ENCODE assay signal across 18 cellular contexts in the genomic region with DNA sequence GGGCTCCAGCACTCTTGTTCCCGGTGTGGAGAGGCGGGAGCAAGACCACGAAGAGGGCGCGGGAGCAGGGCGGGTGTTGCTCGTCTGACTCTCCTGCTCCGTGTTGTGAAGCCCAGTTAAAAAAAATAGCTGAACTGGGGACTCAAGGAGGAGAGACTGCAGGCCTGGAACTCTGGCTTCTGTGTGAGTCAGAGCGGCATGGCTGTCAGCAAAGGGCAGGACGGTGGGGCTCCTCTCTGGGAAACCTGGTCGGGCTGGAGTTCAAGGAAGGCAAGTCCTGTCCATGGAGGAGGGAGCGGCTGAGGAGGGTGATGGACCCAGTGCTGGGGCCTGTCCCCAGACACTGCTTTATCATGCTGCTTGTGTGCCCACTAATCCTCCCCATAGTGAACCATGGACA.
DNase-seq lines count a peak whose midpoint lies in the region; ATAC-seq and TF ChIP-seq lines count a peak whose summit lies in the region.
"Had no signal": no experiment of that assay in that cellular context is flagged by ENCODE, and none has a peak within 500 bp of the region (broad histone marks: within the 10 kb centered on the region; RNA-seq: fewer than 3 reads in every experiment).

No MANE protein-coding gene starts in this region.

- no peak overlapping the region for H2BK20ac ChIP-seq in IMR-90 (ENCODE audit: low read depth, low read length)

- H4K20me1 ChIP-seq in IMR-90 (ENCODE audit: insufficient read depth, low read length), result no peaks in the 10 kb centered on the region
- H4K20me1 ChIP-seq: BLaER1 had no signal

- ATAC-seq in IMR-90 (ENCODE audit: low read depth) (peak; percentile 40), HG03432 (IDR thresholded peaks at IDR 0.05; ENCODE audit: unreplicated experiment) (no peak), HG02798 (IDR thresholded peaks at IDR 0.05; ENCODE audit: poor library complexity, unreplicated experiment) (no peak)
- ATAC-seq: activated CD4-positive, CD25-positive, alpha-beta regulatory T cell treated with anti-CD3 and anti-CD28 coated beads, Interleukin-2, amount 50 U/mL, for 24 hours; Panc1; T-cell had no signal

- no peak overlapping the region for H3K56ac ChIP-seq in IMR-90 (ENCODE audit: extremely low read depth, insufficient read depth, low read length)
- peak overlapping the region; percentile 3 for H3K56ac ChIP-seq in mesendoderm (ENCODE audit: low read length)

- H2AK9ac ChIP-seq in IMR-90 (replicated peaks; ENCODE audit: low read depth, low read length, poor library complexity), result peak overlapping the region; percentile 34

- H2BK120ac ChIP-seq in IMR-90 (ENCODE audit: low read depth, low read length) (no peak overlapping the region), mesendoderm (ENCODE audit: low read depth, low read length) (no peak overlapping the region)

- no peak for TF ChIP-seq POLR2A in IMR-90 (IDR thresholded peaks at IDR 0.05; ENCODE audit: low read depth, low read length)

- H3K9ac ChIP-seq in IMR-90 (ENCODE audit: low read depth, low read length) (no peak overlapping the region), mesendoderm (ENCODE audit: low read length) (peak overlapping the region; percentile 23), skeletal muscle satellite cell (ENCODE audit: low read depth, low read length) (peak overlapping the region; percentile 31)
- H3K9ac ChIP-seq: BLaER1 had no signal

- intact Hi-C loops in IMR-90 (cut with micrococcal nuclease), result no loop called here

- peak overlapping the region; percentile 68 for H2AFZ ChIP-seq in IMR-90 (replicated peaks; ENCODE audit: low read length, poor library complexity)

- CTCF ChIA-PET in IMR-90 (lab: Yijun Ruan, JAX), result no interaction called here

- H3K4me3 ChIP-seq in IMR-90 (ENCODE audit: insufficient read depth, low read depth, low read length), result no peak overlapping the region
- no peak overlapping the region for H3K4me3 ChIP-seq in cardiac fibroblast (replicated peaks in 1 of 2; ENCODE audit: low read depth in 2 of 2, low read length in 2 of 2)
- no peak overlapping the region for H3K4me3 ChIP-seq in mesendoderm (ENCODE audit: low read length)
- H3K4me3 ChIP-seq in skeletal muscle satellite cell (ENCODE audit: low read length), result no peak overlapping the region
- H3K4me3 ChIP-seq: BLaER1, colonic mucosa had no signal

- H3K9me3 ChIP-seq in IMR-90 (ENCODE audit: control insufficient read depth, insufficient read depth, low read length), result no peaks in the 10 kb centered on the region
- H3K9me3 ChIP-seq in skeletal muscle satellite cell (replicated peaks; ENCODE audit: low read length), result no peaks in the 10 kb centered on the region
- H3K9me3 ChIP-seq: BLaER1, colonic mucosa had no signal

- dilution Hi-C loops in IMR-90 (cut with HindIII; ENCODE audit: low sequenced_read_pairs, unreplicated experiment), result no loop called here

- H3K4me2 ChIP-seq in IMR-90 (ENCODE audit: low read depth, low read length) (no peak overlapping the region), mesendoderm (ENCODE audit: low read length) (no peak overlapping the region), skeletal muscle satellite cell (ENCODE audit: low read length) (no peak overlapping the region)
- H3K4me2 ChIP-seq: BLaER1 had no signal

- no peak overlapping the region for H2BK15ac ChIP-seq in IMR-90 (ENCODE audit: low read depth, low read length)
- no peak overlapping the region for H2BK15ac ChIP-seq in mesendoderm (replicated peaks; ENCODE audit: low read depth)

- H3K79me1 ChIP-seq in IMR-90 (ENCODE audit: low read depth in 1 of 2, low read length in 2 of 2) (no peaks in the 10 kb centered on the region), mesendoderm (ENCODE audit: low read length) (no peaks in the 10 kb centered on the region)

- no peak for TF ChIP-seq RAD21 in IMR-90 (IDR thresholded peaks at IDR 0.05; ENCODE audit: low read length)

- H3K9me1 ChIP-seq in IMR-90 (ENCODE audit: insufficient read depth, low read length), result no peaks in the 10 kb centered on the region

- H2AK5ac ChIP-seq in IMR-90 (ENCODE audit: low read depth, low read length), result no peak overlapping the region
- H2AK5ac ChIP-seq in mesendoderm (ENCODE audit: low read length), result no peak overlapping the region

- WGBS in IMR-90 (ENCODE audit: extremely low coverage in 2 of 2, insufficient read length in 1 of 2), 2 experiments, result 76% methylated on average over 10 of the region's 12 CpGs; no CpG with 5 or more reads in 1 of the 2 experiments
- WGBS in mesendoderm (ENCODE audit: extremely low coverage, insufficient coverage, low lambda C conversion rate), result no CpG with 5 or more reads among the region's 12 CpGs

- TF ChIP-seq CTCF in IMR-90 (conservative IDR thresholded peaks at IDR 0.05; ENCODE audit: low read depth, low read length), result no peak
- TF ChIP-seq CTCF in cardiac fibroblast (IDR thresholded peaks at IDR 0.05; ENCODE audit: low read depth, low read length), result no peak

- no TSS peak for BruUV-seq in IMR-90 (replicated peaks; lab: Mats Ljungman, UMichigan)

- in situ Hi-C loops in IMR-90 (cut with MboI; ENCODE audit: low sequenced_read_pairs) (no loop called here), ACHN (cut with HindIII; ENCODE audit: low pct_ligation_motif_present, low pct_unique_long_range_greater_than_20kb, low sequenced_read_pairs) (no loop called here)

- no peaks in the 10 kb centered on the region for H3K79me2 ChIP-seq in mesendoderm (ENCODE audit: control insufficient read depth, insufficient read depth, low read length)

- H3K4ac ChIP-seq in IMR-90 (ENCODE audit: low read depth, low read length), result no peak overlapping the region
- no peak overlapping the region for H3K4ac ChIP-seq in mesendoderm (ENCODE audit: low read depth, low read length)

- H3K27me3 ChIP-seq in IMR-90 (ENCODE audit: control insufficient read depth, insufficient read depth, low read length) (peaks cover 2% of the 10 kb centered on the region), mesendoderm (ENCODE audit: insufficient read depth, low read length, poor library complexity) (no peaks in the 10 kb centered on the region), skeletal muscle satellite cell (ENCODE audit: control insufficient read depth, insufficient read depth, low read length) (no peaks in the 10 kb centered on the region)
- H3K27me3 ChIP-seq: BLaER1, colonic mucosa had no signal

- H2BK5ac ChIP-seq in IMR-90 (ENCODE audit: low read depth, low read length, poor library complexity, severe bottlenecking) (no peak overlapping the region), mesendoderm (ENCODE audit: low read length) (no peak overlapping the region)

- peaks cover 2% of the 10 kb centered on the region; the same call in 1 of the 2 replicates for H3K4me1 ChIP-seq in IMR-90 (ENCODE audit: control insufficient read depth, insufficient read depth, low read length)
- peaks cover 5% of the 10 kb centered on the region for H3K4me1 ChIP-seq in mesendoderm (ENCODE audit: control insufficient read depth, low read depth, low read length)
- H3K4me1 ChIP-seq in skeletal muscle satellite cell (ENCODE audit: control insufficient read depth, insufficient read depth, low read length), result peaks cover 58% of the 10 kb centered on the region
- H3K4me1 ChIP-seq: BLaER1, colonic mucosa had no signal

- H3K18ac ChIP-seq in IMR-90 (ENCODE audit: low read depth, low read length), result no peak overlapping the region
- no peak overlapping the region for H3K18ac ChIP-seq in mesendoderm (ENCODE audit: low read length)

- H3K36me3 ChIP-seq in IMR-90 (ENCODE audit: control insufficient read depth, insufficient read depth, low read length), result no peaks in the 10 kb centered on the region
- no peaks in the 10 kb centered on the region for H3K36me3 ChIP-seq in mesendoderm (ENCODE audit: control insufficient read depth, insufficient read depth, low read length)
- H3K36me3 ChIP-seq in skeletal muscle satellite cell (ENCODE audit: insufficient read depth, low read length), result no peaks in the 10 kb centered on the region
- H3K36me3 ChIP-seq: BLaER1, colonic mucosa had no signal

- POLR2A ChIA-PET in IMR-90 (lab: Charles Lee; ENCODE audit: unreplicated experiment), result interaction anchor here (0.6 kb wide), 1 partner anchor 13 kb away, joined by 7 read pairs; no protein-coding TSS in a partner anchor

- H4K8ac ChIP-seq in IMR-90 (ENCODE audit: low read depth in 2 of 2, low read length in 2 of 2) (no peak overlapping the region), mesendoderm (ENCODE audit: low read depth, low read length) (no peak overlapping the region)

- H3K27ac ChIP-seq in IMR-90 (ENCODE audit: insufficient read depth, low read length) (no peak overlapping the region), mesendoderm (ENCODE audit: low read depth, low read length) (no peak overlapping the region)
- H3K27ac ChIP-seq: BLaER1, colonic mucosa had no signal

- no peak overlapping the region for H3K14ac ChIP-seq in IMR-90 (replicated peaks; ENCODE audit: low read depth, low read length)

- H3K23ac ChIP-seq in IMR-90 (ENCODE audit: low read depth, low read length), result no peak overlapping the region
- no peak overlapping the region for H3K23ac ChIP-seq in mesendoderm (ENCODE audit: low read length)

- no peak overlapping the region for H4K91ac ChIP-seq in IMR-90 (ENCODE audit: insufficient read depth, low read depth, low read length)

- H4K5ac ChIP-seq in IMR-90 (ENCODE audit: low read depth, low read length) (no peak overlapping the region), mesendoderm (ENCODE audit: low read length) (no peak overlapping the region)

- DNase-seq in IMR-90 (peak; percentile 49), cardiac fibroblast (ENCODE audit: low read depth in 2 of 2) (peak; percentile 38 to 49), mesendoderm (peak; percentile 54), ACHN (no peak), DMS153 (lab: John Stamatoyannopoulos, UW) (no peak)
- DNase-seq: activated CD8-positive, alpha-beta memory T cell treated with anti-CD3 and anti-CD28 coated beads, Interleukin-2, amount 50 U/mL, for 48 hours; colonic mucosa; DND-41; KG1; NCI-H1436 treated with DMSO at 0.1 percent for 48 hours; NCI-H524 treated with DMSO at 0.1 percent for 48 hours; T-cell had no signal

TF ChIP-seq in IMR-90, 13 proteins besides CTCF, POLR2A, EP300 and RAD21 (continues in another document):
- TF ChIP-seq CHD1 (IDR thresholded peaks at IDR 0.05; ENCODE audit: low read depth, low read length) (no peak), RFX5 (IDR thresholded peaks at IDR 0.05; ENCODE audit: low read depth, low read length) (no peak), MAFK (IDR thresholded peaks at IDR 0.05; ENCODE audit: low read depth, low read length) (no peak), FOS (IDR thresholded peaks at IDR 0.05; ENCODE audit: low read depth, low read length) (no peak), MXI1 (IDR thresholded peaks at IDR 0.05; ENCODE audit: borderline replicate concordance, low read depth, low read length) (no peak), CEBPB (IDR thresholded peaks at IDR 0.05; ENCODE audit: low read depth, low read length) (no peak)
- TF ChIP-seq, protein P1, sequence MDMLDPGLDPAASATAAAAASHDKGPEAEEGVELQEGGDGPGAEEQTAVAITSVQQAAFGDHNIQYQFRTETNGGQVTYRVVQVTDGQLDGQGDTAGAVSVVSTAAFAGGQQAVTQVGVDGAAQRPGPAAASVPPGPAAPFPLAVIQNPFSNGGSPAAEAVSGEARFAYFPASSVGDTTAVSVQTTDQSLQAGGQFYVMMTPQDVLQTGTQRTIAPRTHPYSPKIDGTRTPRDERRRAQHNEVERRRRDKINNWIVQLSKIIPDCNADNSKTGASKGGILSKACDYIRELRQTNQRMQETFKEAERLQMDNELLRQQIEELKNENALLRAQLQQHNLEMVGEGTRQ (IDR thresholded peaks at IDR 0.05; ENCODE audit: low read depth, low read length), result no peak

Comparison
In these comparisons a context has a peak if more than half of its experiments do, and no peak if none do; other contexts are left out.
1. DNase-seq: peak in IMR-90 (single experiment), cardiac fibroblast (2 of 2) and mesendoderm (single experiment); none in ACHN (single experiment) and DMS153 (single experiment).